Comparison of ENCODE assay signal across 22 cellular contexts in genomic region chr9:78017294-78017693, GRCh38.
"Had no signal": no experiment of that assay in that cellular context is flagged by ENCODE, and none has a peak within 500 bp of the region (broad histone marks: within the 10 kb centered on the region; RNA-seq: fewer than 3 reads in every experiment).

No MANE protein-coding gene starts in this region.

- H3K4me3 Mint-ChIP-seq: activated T-cell treated with anti-CD3 and anti-CD28 coated beads, Interleukin-2, amount 50 U/mL, for 4 hours; naive thymus-derived CD8-positive, alpha-beta T cell; stimulated activated naive CD8-positive, alpha-beta T cell treated with anti-CD3 and anti-CD28 coated beads, Interleukin-15, Interleukin-2, amounts not matched to agents 100 ng/mL and 50 ng/mL, for 24 hours had no signal

- H3K27me3 Mint-ChIP-seq: naive thymus-derived CD8-positive, alpha-beta T cell; stimulated activated naive CD8-positive, alpha-beta T cell treated with anti-CD3 and anti-CD28 coated beads, Interleukin-15, Interleukin-2, amounts not matched to agents 100 ng/mL and 50 ng/mL, for 24 hours had no signal

- H3K9me3 Mint-ChIP-seq: activated T-cell treated with anti-CD3 and anti-CD28 coated beads, Interleukin-2, amount 50 U/mL, for 4 hours; naive thymus-derived CD8-positive, alpha-beta T cell; stimulated activated naive CD8-positive, alpha-beta T cell treated with anti-CD3 and anti-CD28 coated beads, Interleukin-15, Interleukin-2, amounts not matched to agents 100 ng/mL and 50 ng/mL, for 24 hours had no signal

- H3K27ac Mint-ChIP-seq: stimulated activated naive CD8-positive, alpha-beta T cell treated with anti-CD3 and anti-CD28 coated beads, Interleukin-15, Interleukin-2, amounts not matched to agents 100 ng/mL and 50 ng/mL, for 24 hours had no signal

- DNase-seq: activated CD4-positive, alpha-beta T cell treated with anti-CD3 and anti-CD28 coated beads, Interleukin-2, amount 50 U/mL, for 4 hours; activated CD8-positive, alpha-beta memory T cell treated with anti-CD3 and anti-CD28 coated beads for 24 hours; activated CD8-positive, alpha-beta memory T cell treated with anti-CD3 and anti-CD28 coated beads, Interleukin-2, amount 50 U/mL, for 4 hours; activated effector memory CD4-positive, alpha-beta T cell treated with Interleukin-2 at 50 U/mL for 16 hours; activated naive CD4-positive, alpha-beta T cell treated with anti-CD3 and anti-CD28 coated beads, Interleukin-2, amount 50 U/mL, for 16 hours; activated T-cell treated with anti-CD3 and anti-CD28 coated beads, Interleukin-2, amount 50 U/mL, for 4 hours; adrenal gland; brain microvascular endothelial cell; caudate nucleus; effector memory CD4-positive, alpha-beta T cell; esophagus squamous epithelium; gastrocnemius medialis; hippocampal formation; kidney glomerular epithelial cell; left lung; naive thymus-derived CD8-positive, alpha-beta T cell; right cardiac atrium; stimulated activated CD4-positive, alpha-beta T cell treated with anti-CD3 and anti-CD28 coated beads, Interleukin-1b, Interleukin-23, amount 100 ng/mL, for 48 hours; substantia nigra; SW 1271; tibial artery had no signal

- ATAC-seq: activated T-cell treated with anti-CD3 and anti-CD28 coated beads, Interleukin-2, amount 50 U/mL, for 4 hours; gastrocnemius medialis; left lung; naive thymus-derived CD8-positive, alpha-beta T cell; right cardiac atrium had no signal
